ENCODE assay signal across 26 cellular contexts in the genomic region with DNA sequence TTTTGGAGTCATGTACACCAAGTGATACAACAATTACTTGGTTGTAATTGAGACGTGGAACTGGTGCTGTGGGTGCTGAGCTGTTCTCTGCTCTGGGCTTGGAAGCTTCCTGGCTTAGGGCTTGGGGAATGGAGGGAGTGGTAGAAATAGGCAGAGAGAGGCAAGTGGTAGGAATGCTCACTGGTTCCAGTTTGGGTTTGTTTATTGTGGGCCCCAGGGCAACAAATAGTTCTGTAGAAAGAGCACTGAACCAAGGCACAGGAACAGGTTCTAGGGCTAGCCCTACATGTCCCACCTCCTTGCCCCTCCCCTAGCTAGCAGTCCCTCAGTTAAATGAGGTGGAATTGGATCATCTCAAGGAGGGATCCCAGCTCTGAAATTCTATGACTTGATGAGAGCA.
"Had no signal": no experiment of that assay in that cellular context is flagged by ENCODE, and none has a peak within 500 bp of the region (broad histone marks: within the 10 kb centered on the region; RNA-seq: fewer than 3 reads in every experiment).

No MANE protein-coding gene starts in this region.

- H3K36me3 Mint-ChIP-seq: mesothelial cell of epicardium; naive thymus-derived CD4-positive, alpha-beta T cell; natural killer cell treated with Interleukin-12 subunit alpha and Interleukin-12 subunit beta and Interleukin-15 and Interleukin-18, amount 100 ng/mL, for 72 hours had no signal

- H3K36me3 ChIP-seq: left lung, lower lobe of right lung, ovary, right atrium auricular region, right lobe of liver, suprapubic skin, thoracic aorta, tibial nerve, upper lobe of left lung had no signal

- H3K4me3 Mint-ChIP-seq: mesothelial cell of epicardium; naive thymus-derived CD4-positive, alpha-beta T cell; natural killer cell treated with Interleukin-12 subunit alpha and Interleukin-12 subunit beta and Interleukin-15 and Interleukin-18, amount 100 ng/mL, for 72 hours; stimulated activated naive CD8-positive, alpha-beta T cell treated with anti-CD3 and anti-CD28 coated beads, Interleukin-15, Interleukin-2, amounts not matched to agents 100 ng/mL and 50 ng/mL, for 24 hours had no signal

- H3K4me3 ChIP-seq: left lung, lower lobe of right lung, ovary, right atrium auricular region, right lobe of liver, skin epidermis, suprapubic skin, thoracic aorta, tibial nerve, upper lobe of left lung had no signal

- H3K9me3 Mint-ChIP-seq: mesothelial cell of epicardium; natural killer cell treated with Interleukin-12 subunit alpha and Interleukin-12 subunit beta and Interleukin-15 and Interleukin-18, amount 100 ng/mL, for 72 hours; stimulated activated naive CD8-positive, alpha-beta T cell treated with anti-CD3 and anti-CD28 coated beads, Interleukin-15, Interleukin-2, amounts not matched to agents 100 ng/mL and 50 ng/mL, for 24 hours had no signal

- H3K27me3 Mint-ChIP-seq: progenitor cell of endocrine pancreas had no signal

- H3K27ac ChIP-seq: left lung, lower lobe of right lung, ovary, right atrium auricular region, right lobe of liver, skin epidermis, suprapubic skin, thoracic aorta, tibial nerve, upper lobe of left lung had no signal

- DNase-seq: head of caudate nucleus; hippocampal formation; kidney glomerular epithelial cell; left cardiac atrium; left lung; lower lobe of right lung; mammary epithelial cell; mesendoderm; naive thymus-derived CD4-positive, alpha-beta T cell; ovary; right lobe of liver; stimulated activated CD4-positive, alpha-beta T cell treated with anti-CD3 and anti-CD28 coated beads, Interleukin-12 subunit alpha, Interleukin-12 subunit beta, amount 100 ng/mL, for 4 hours; stimulated activated CD4-positive, alpha-beta T cell treated with anti-CD3 and anti-CD28 coated beads, Interleukin-15, amount 100 ng/mL, for 24 hours; stimulated activated CD4-positive, alpha-beta T cell treated with anti-CD3 and anti-CD28 coated beads, Interleukin-2, amount 100 ng/mL, for 24 hours; stimulated activated CD4-positive, alpha-beta T cell treated with anti-CD3 and anti-CD28 coated beads, Interleukin-4, amount 100 ng/mL, for 1 hour; stimulated activated naive CD4-positive, alpha-beta T cell; upper lobe of left lung had no signal

- ATAC-seq: left cardiac atrium; left lung; lower lobe of right lung; naive thymus-derived CD4-positive, alpha-beta T cell; natural killer cell treated with Interleukin-12 subunit alpha and Interleukin-12 subunit beta and Interleukin-15 and Interleukin-18, amount 100 ng/mL, for 72 hours; right lobe of liver had no signal

- H3K27me3 ChIP-seq: ovary, right atrium auricular region, right lobe of liver, suprapubic skin, tibial nerve, upper lobe of left lung had no signal

- H3K27ac Mint-ChIP-seq: mesothelial cell of epicardium; naive thymus-derived CD4-positive, alpha-beta T cell; natural killer cell treated with Interleukin-12 subunit alpha and Interleukin-12 subunit beta and Interleukin-15 and Interleukin-18, amount 100 ng/mL, for 72 hours; progenitor cell of endocrine pancreas; stimulated activated naive CD8-positive, alpha-beta T cell treated with anti-CD3 and anti-CD28 coated beads, Interleukin-15, Interleukin-2, amounts not matched to agents 100 ng/mL and 50 ng/mL, for 24 hours had no signal

- H3K9me3 ChIP-seq: left lung, lower lobe of right lung, ovary, right atrium auricular region, right lobe of liver, suprapubic skin, thoracic aorta, tibial nerve, upper lobe of left lung had no signal

- H3K4me1 ChIP-seq: left lung, lower lobe of right lung, right atrium auricular region, right lobe of liver, suprapubic skin, upper lobe of left lung had no signal

- H3K4me1 Mint-ChIP-seq: naive thymus-derived CD4-positive, alpha-beta T cell had no signal
